8 cellular contexts compared by ENCODE assay signal in genomic region chr9:70257991-70258691, GRCh38. TPM values are rescaled to one million over a fixed set of nuclear protein-coding genes. Genes with fewer than 3 reads are reported as not detected.
A peak's percentile ranks its signal among the peaks of the same experiment; 100 is the strongest.
DNase-seq lines count a peak whose midpoint lies in the region; ATAC-seq and TF ChIP-seq lines count a peak whose summit lies in the region.

No MANE protein-coding gene starts in this region.

- CTCF ChIA-PET in CD8-positive, alpha-beta T cell (lab: Charles Lee), result interaction anchor here (1.5 kb wide), 1 partner anchor 344 kb away, joined by 3 read pairs; no protein-coding TSS in a partner anchor

- peaks cover 49% of the 10 kb centered on the region for H3K4me1 ChIP-seq in CD8-positive, alpha-beta T cell (ENCODE audit: insufficient read depth, low read length)

- no peaks in the 10 kb centered on the region for H3K36me3 ChIP-seq in CD8-positive, alpha-beta T cell (ENCODE audit: insufficient read depth, low read length)

- peak overlapping the region; percentile 85 for H3K27ac ChIP-seq in CD8-positive, alpha-beta T cell (ENCODE audit: low read depth, low read length)

- no peaks in the 10 kb centered on the region for H3K27me3 ChIP-seq in CD8-positive, alpha-beta T cell (ENCODE audit: insufficient read depth, low read length)

- DNase-seq in CD8-positive, alpha-beta T cell, result peak in 3 of 7 experiments; percentile 11 to 32 (median 11)
- DNase-seq in NCI-H446 treated with DMSO at 0.1 percent for 48 hours (lab: John Stamatoyannopoulos, UW), result peak; percentile 47
- peak in 37 of 42 donors; percentile 6 to 70 (median 43) for DNase-seq in head of caudate nucleus
- peak; percentile 47 for DNase-seq in occipital lobe (lab: John Stamatoyannopoulos, UW)
- DNase-seq in NCI-H1694 (lab: John Stamatoyannopoulos, UW), result no peak

- TF ChIP-seq CTCF in CD8-positive, alpha-beta T cell (IDR thresholded peaks at IDR 0.05), result no peak

- no peaks in the 10 kb centered on the region for H3K9me3 Mint-ChIP-seq in CD8-positive, alpha-beta T cell
- H3K9me3 Mint-ChIP-seq in activated naive CD8-positive, alpha-beta T cell (ENCODE audit: low read depth), result no peaks in the 10 kb centered on the region

- H3K36me3 Mint-ChIP-seq in CD8-positive, alpha-beta T cell, result peaks cover 25% of the 10 kb centered on the region
- H3K36me3 Mint-ChIP-seq in activated naive CD8-positive, alpha-beta T cell, result peaks cover 20% of the 10 kb centered on the region

- intact Hi-C loops in CD8-positive, alpha-beta T cell (cut with DNase I, micrococcal nuclease), result loop anchor here (1.0 to 10.0 kb wide), 6 partner anchors 155 to 1481 kb away; a partner anchor contains a TSS
- intact Hi-C loops in head of caudate nucleus (cut with DNase I), result loop anchor here (5.0 to 10.0 kb wide), 2 partner anchors 157 to 224 kb away; partner anchors contain the start of gene KLF9

- H3K9me3 ChIP-seq in CD8-positive, alpha-beta T cell (ENCODE audit: low read length), result no peaks in the 10 kb centered on the region

- POLR2A ChIA-PET in CD8-positive, alpha-beta T cell (lab: Charles Lee), result interaction anchor here (0.7 to 1.8 kb wide), 4 partner anchors 13 to 164 kb away, joined by 3 to 8 read pairs (median 4); no protein-coding TSS in a partner anchor

- H3K4me3 Mint-ChIP-seq in CD8-positive, alpha-beta T cell, result peak overlapping the region; percentile 95
- peak overlapping the region; percentile 99 for H3K4me3 Mint-ChIP-seq in activated naive CD8-positive, alpha-beta T cell

- peaks cover 63% of the 10 kb centered on the region for H3K4me1 Mint-ChIP-seq in CD8-positive, alpha-beta T cell (ENCODE audit: low read depth)
- H3K4me1 Mint-ChIP-seq in activated naive CD8-positive, alpha-beta T cell (ENCODE audit: low read depth), result peaks cover 59% of the 10 kb centered on the region

- peak overlapping the region; percentile 97 for H3K4me3 ChIP-seq in CD8-positive, alpha-beta T cell (ENCODE audit: low read depth, low read length)

- peak overlapping the region; percentile 96 for H3K27ac Mint-ChIP-seq in CD8-positive, alpha-beta T cell
- H3K27ac Mint-ChIP-seq in activated naive CD8-positive, alpha-beta T cell, result peak overlapping the region; percentile 96

- H3K27me3 Mint-ChIP-seq in CD8-positive, alpha-beta T cell (ENCODE audit: low read depth), result no peaks in the 10 kb centered on the region
- H3K27me3 Mint-ChIP-seq in activated naive CD8-positive, alpha-beta T cell, result no peaks in the 10 kb centered on the region

- peak; percentile 64 for ATAC-seq in CD8-positive, alpha-beta T cell
- peak; percentile 49 for ATAC-seq in GM18909 (IDR thresholded peaks at IDR 0.05; ENCODE audit: poor library complexity, unreplicated experiment)
- peak; percentile 34 for ATAC-seq in HG03097 (IDR thresholded peaks at IDR 0.05; ENCODE audit: low FRiP score, unreplicated experiment)

RNA-seq across cellular contexts. Expression of gene SMC5, which starts 0.6 kb away (rescaled TPM):
- total RNA-seq in CD8-positive, alpha-beta T cell, result 10 to 100 TPM; 28.6 to 32.0 TPM
- total RNA-seq in occipital lobe, result 42.3 TPM
